Comparison of ENCODE assay signal across 8 cellular contexts in genomic region chr2:205683179-205683978, GRCh38. TPM values are rescaled to one million over a fixed set of nuclear protein-coding genes. Genes with fewer than 3 reads are reported as not detected.
DNase-seq lines count a peak whose midpoint lies in the region; ATAC-seq and TF ChIP-seq lines count a peak whose summit lies in the region.

No MANE protein-coding gene starts in this region.

- POLR2A ChIA-PET in activated CD4-positive, alpha-beta T cell treated with anti-CD3 and anti-CD28 coated beads, Interleukin-2, amount 10 ng/mL, durations not matched to agents 7 days and 5 days (lab: Charles Lee) = no interaction called here

- peaks cover 82% of the 10 kb centered on the region for H3K27me3 Mint-ChIP-seq in activated CD4-positive, alpha-beta T cell treated with anti-CD3 and anti-CD28 coated beads, Interleukin-2, amount 10 ng/mL, durations not matched to agents 7 days and 5 days
- H3K27me3 Mint-ChIP-seq in activated naive CD8-positive, alpha-beta T cell = peaks cover 41% of the 10 kb centered on the region
- H3K27me3 Mint-ChIP-seq in immature natural killer cell (ENCODE audit: low read depth in 3 of 3) = peaks cover 19 to 35% (median 24%) of the 10 kb centered on the region in 3 donors

- no peak for DNase-seq in activated CD4-positive, alpha-beta T cell treated with anti-CD3 and anti-CD28 coated beads, Interleukin-2, amount 10 ng/mL, durations not matched to agents 7 days and 5 days
- no peak for DNase-seq in activated CD4-positive, alpha-beta T cell treated with anti-CD3 and anti-CD28 coated beads, Interleukin-2, amount 50 U/mL, for 48 hours
- DNase-seq in kidney epithelial cell (ENCODE audit: low read depth) (no peak), thoracic aorta (ENCODE audit: low spot score) (no peak), superior temporal gyrus (ENCODE audit: extremely low spot score) (no peak), H4 (ENCODE audit: low spot score) (no peak), immature natural killer cell (no peak)

- H3K27me3 ChIP-seq in kidney epithelial cell (ENCODE audit: control insufficient read depth, insufficient read depth, low read length) = no peaks in the 10 kb centered on the region
- H3K27me3 ChIP-seq in thoracic aorta (replicated peaks; ENCODE audit: insufficient read depth) = no peaks in the 10 kb centered on the region

- H3K4me1 Mint-ChIP-seq in activated CD4-positive, alpha-beta T cell treated with anti-CD3 and anti-CD28 coated beads, Interleukin-2, amount 10 ng/mL, durations not matched to agents 7 days and 5 days = peaks cover 52% of the 10 kb centered on the region
- peaks cover 32% of the 10 kb centered on the region for H3K4me1 Mint-ChIP-seq in activated naive CD8-positive, alpha-beta T cell (ENCODE audit: low read depth)
- peaks cover 0 to 4% of the 10 kb centered on the region in 2 donors for H3K4me1 Mint-ChIP-seq in immature natural killer cell

- H3K4me3 ChIP-seq in kidney epithelial cell (ENCODE audit: low read depth, low read length) (peak overlapping the region; percentile 72), thoracic aorta (peak overlapping the region; percentile 92)

- TF ChIP-seq CTCF in kidney epithelial cell (IDR thresholded peaks at IDR 0.05; ENCODE audit: insufficient read depth, low read length, poor library complexity, severe bottlenecking) (no peak), thoracic aorta (IDR thresholded peaks at IDR 0.05) (no peak)

- H3K27ac Mint-ChIP-seq in activated CD4-positive, alpha-beta T cell treated with anti-CD3 and anti-CD28 coated beads, Interleukin-2, amount 10 ng/mL, durations not matched to agents 7 days and 5 days = no peak overlapping the region
- no peak overlapping the region for H3K27ac Mint-ChIP-seq in activated naive CD8-positive, alpha-beta T cell
- no peak overlapping the region for H3K27ac Mint-ChIP-seq in immature natural killer cell

- no peaks in the 10 kb centered on the region for H3K9me3 Mint-ChIP-seq in activated CD4-positive, alpha-beta T cell treated with anti-CD3 and anti-CD28 coated beads, Interleukin-2, amount 10 ng/mL, durations not matched to agents 7 days and 5 days
- no peaks in the 10 kb centered on the region for H3K9me3 Mint-ChIP-seq in activated naive CD8-positive, alpha-beta T cell (ENCODE audit: low read depth)
- H3K9me3 Mint-ChIP-seq in immature natural killer cell = peaks cover 0 to 4% (median 0%) of the 10 kb centered on the region in 6 donors

- CTCF ChIA-PET in activated CD4-positive, alpha-beta T cell treated with anti-CD3 and anti-CD28 coated beads, Interleukin-2, amount 10 ng/mL, durations not matched to agents 7 days and 5 days (lab: Charles Lee) = no interaction called here

- no peak for ATAC-seq in thoracic aorta (ENCODE audit: insufficient number of reproducible peaks, low FRiP score, low read depth)

- H3K27ac ChIP-seq in thoracic aorta = peak overlapping the region; percentile 76 to 85

- H3K36me3 ChIP-seq in kidney epithelial cell (ENCODE audit: control insufficient read depth, insufficient read depth, low read length) (no peaks in the 10 kb centered on the region), thoracic aorta (no peaks in the 10 kb centered on the region)

- H3K4me3 Mint-ChIP-seq in activated CD4-positive, alpha-beta T cell treated with anti-CD3 and anti-CD28 coated beads, Interleukin-2, amount 10 ng/mL, durations not matched to agents 7 days and 5 days = peak overlapping the region; percentile 67
- peak overlapping the region; percentile 80 for H3K4me3 Mint-ChIP-seq in activated naive CD8-positive, alpha-beta T cell
- no peak overlapping the region for H3K4me3 Mint-ChIP-seq in immature natural killer cell

- no peaks in the 10 kb centered on the region for H3K36me3 Mint-ChIP-seq in activated CD4-positive, alpha-beta T cell treated with anti-CD3 and anti-CD28 coated beads, Interleukin-2, amount 10 ng/mL, durations not matched to agents 7 days and 5 days (ENCODE audit: low read depth)
- no peaks in the 10 kb centered on the region for H3K36me3 Mint-ChIP-seq in activated naive CD8-positive, alpha-beta T cell
- H3K36me3 Mint-ChIP-seq in immature natural killer cell = no peaks in the 10 kb centered on the region

- H3K4me1 ChIP-seq in thoracic aorta (ENCODE audit: control insufficient read depth in 1 of 2, low read depth in 2 of 2) = peaks cover 6 to 31% of the 10 kb centered on the region in 2 donors

- no peaks in the 10 kb centered on the region for H3K9me3 ChIP-seq in thoracic aorta

RNA-seq across cellular contexts. Expression of gene NRP2, which starts 1.1 kb away (rescaled TPM):
- 1 to 10 TPM; 7.1 to 8.1 TPM for total RNA-seq in activated CD4-positive, alpha-beta T cell treated with anti-CD3 and anti-CD28 coated beads, Interleukin-2, amount 10 ng/mL, durations not matched to agents 7 days and 5 days
- 78.6 and 90.2 TPM in 2 replicates for total RNA-seq in kidney epithelial cell
- 10 to 100 TPM; 73.5 to 75.1 TPM for total RNA-seq in thoracic aorta
- 9.9 and 13.9 TPM in 2 replicates for total RNA-seq in H4 (2014; rRNA removed; shearing (Covaris generic))
- polyA plus RNA-seq in immature natural killer cell = not detected

Comparison
In these comparisons a context has a peak if more than half of its experiments do, and no peak if none do; other contexts are left out.
1. H3K4me3 Mint-ChIP-seq: peak in activated CD4-positive, alpha-beta T cell treated with anti-CD3 and anti-CD28 coated beads, Interleukin-2, amount 10 ng/mL, durations not matched to agents 7 days and 5 days (single experiment) and activated naive CD8-positive, alpha-beta T cell (single experiment); none in immature natural killer cell (0 of 5).